23 cellular contexts compared by ENCODE assay signal in genomic region chr18:60327880-60328589, GRCh38. TPM values are rescaled to one million over a fixed set of nuclear protein-coding genes. Genes with fewer than 3 reads are reported as not detected.
"Had no signal": no experiment of that assay in that cellular context is flagged by ENCODE, and none has a peak within 500 bp of the region (broad histone marks: within the 10 kb centered on the region; RNA-seq: fewer than 3 reads in every experiment).

No MANE protein-coding gene starts in this region.

- FAIRE-seq: HTR-8/SVneo, K562 had no signal

- DNase-seq: Kasumi-1, MM.1S, NCI-H1092 treated with DMSO at 0.1 percent for 48 hours, NCI-H1436 treated with DMSO at 0.1 percent for 48 hours, NCI-H1694, NCI-H187 treated with DMSO at 0.1 percent for 48 hours, NCI-H2029 treated with DMSO at 0.1 percent for 48 hours, NCI-H2227 treated with DMSO at 0.1 percent for 48 hours, NCI-H524, NCI-H526 treated with DMSO at 0.1 percent for 48 hours, NCI-H748 treated with DMSO at 0.1 percent for 48 hours, PC-3, SHP77 had no signal

- H3K9ac ChIP-seq: KMS-11 had no signal

- H3K4me2 ChIP-seq: KMS-11 had no signal

- H3K27ac ChIP-seq: HL-60, KMS-11, RWPE1 had no signal

- ATAC-seq: K562, Panc1, PC-3 had no signal

- H3K4me3 ChIP-seq: K562 had no signal

RNA-seq across cellular contexts. Expression of gene MC4R, which starts 44.5 kb away (rescaled TPM):
- total RNA-seq: K562, M059J, NCI-H460, PC-3, SK-MEL-5 had no signal
- polyA plus RNA-seq: IgD-negative memory B cell, K562 had no signal
